ENCODE assay signal across 1 cellular context in genomic region chr2:195657634-195658540, GRCh38.
A peak's percentile ranks its signal among the peaks of the same experiment; 100 is the strongest.
TF ChIP-seq lines count a peak whose summit lies in the region.

No MANE protein-coding gene starts in this region.

TF ChIP-seq in HepG2, 621 proteins besides CTCF, POLR2A, EP300 and RAD21 (continued from another document and continues in another):
- TF ChIP-seq HNF1A (IDR thresholded peaks at IDR 0.05; ENCODE audit: low read depth) (no peak), HNF1A (CRISPR knock-in tag; IDR thresholded peaks at IDR 0.05; ENCODE audit: borderline replicate concordance) (no peak), YY1 (IDR thresholded peaks at IDR 0.05; ENCODE audit: insufficient read depth, insufficient replicate concordance, low read depth, low read length) (no peak), SOX5 (CRISPR knock-in tag; IDR thresholded peaks at IDR 0.05; ENCODE audit: borderline replicate concordance) (no peak), ZNF143 (CRISPR knock-in tag; IDR thresholded peaks at IDR 0.05) (no peak), ZNF558 (CRISPR knock-in tag; IDR thresholded peaks at IDR 0.05; ENCODE audit: borderline replicate concordance) (no peak), ZNF781 (CRISPR knock-in tag; IDR thresholded peaks at IDR 0.05; ENCODE audit: borderline replicate concordance, not compliant biosample characterization) (peak; percentile 63), TRIM22 (IDR thresholded peaks at IDR 0.05) (no peak), CBX5 (CRISPR knock-in tag; IDR thresholded peaks at IDR 0.05; ENCODE audit: borderline replicate concordance) (peak; percentile 74; the same call in 1 of the 2 replicates), SP5 (CRISPR knock-in tag; IDR thresholded peaks at IDR 0.05; ENCODE audit: borderline replicate concordance, low read depth) (0 out of 2 replicates have a peak, but pooled peaks have one; percentile 10), ZNF432 (CRISPR knock-in tag; IDR thresholded peaks at IDR 0.05; ENCODE audit: borderline replicate concordance) (no peak), STAT6 (CRISPR knock-in tag; IDR thresholded peaks at IDR 0.05; ENCODE audit: borderline replicate concordance) (no peak), U2AF2 (IDR thresholded peaks at IDR 0.05; ENCODE audit: low read depth, low read length) (no peak), ZNF773 (CRISPR knock-in tag; IDR thresholded peaks at IDR 0.05; ENCODE audit: borderline replicate concordance) (no peak), MNT (IDR thresholded peaks at IDR 0.05) (peak; percentile 31; the same call in 1 of the 2 replicates), ZFP36L2 (CRISPR knock-in tag; IDR thresholded peaks at IDR 0.05) (no peak), SP4 (CRISPR knock-in tag; IDR thresholded peaks at IDR 0.05) (no peak), MED13 (CRISPR knock-in tag; IDR thresholded peaks at IDR 0.05) (peak; percentile 68), ZNF512 (CRISPR knock-in tag; IDR thresholded peaks at IDR 0.05) (no peak), ZNF792 (CRISPR knock-in tag; IDR thresholded peaks at IDR 0.05) (no peak; the same call in 1 of the 2 replicates), NFYC (CRISPR knock-in tag; IDR thresholded peaks at IDR 0.05) (no peak), KDM6A (CRISPR knock-in tag; IDR thresholded peaks at IDR 0.05; ENCODE audit: low read depth) (no peak), SCMH1 (CRISPR knock-in tag; IDR thresholded peaks at IDR 0.05; ENCODE audit: borderline replicate concordance) (no peak), BCLAF1 (IDR thresholded peaks at IDR 0.05) (no peak), ZMYM2 (CRISPR knock-in tag; IDR thresholded peaks at IDR 0.05) (peak; percentile 69; the same call in 1 of the 2 replicates), ZNF768 (CRISPR knock-in tag; IDR thresholded peaks at IDR 0.05) (no peak), ZIK1 (CRISPR knock-in tag; IDR thresholded peaks at IDR 0.05; ENCODE audit: borderline replicate concordance, low read depth) (no peak), PRDM4 (CRISPR knock-in tag; IDR thresholded peaks at IDR 0.05; ENCODE audit: borderline replicate concordance) (peak; percentile 69; the same call in 1 of the 2 replicates), GPBP1L1 (CRISPR knock-in tag; IDR thresholded peaks at IDR 0.05) (no peak), SP2 (CRISPR knock-in tag; IDR thresholded peaks at IDR 0.05) (no peak), RXRA (CRISPR knock-in tag; IDR thresholded peaks at IDR 0.05) (peak; percentile 55; the same call in 1 of the 2 replicates), ZNF780A (CRISPR knock-in tag; IDR thresholded peaks at IDR 0.05) (no peak), MAFK (conservative IDR thresholded peaks at IDR 0.05 in 1 of 2, IDR thresholded peaks at IDR 0.05 in 1 of 2; ENCODE audit: low read length in 2 of 2) (no peak), HOXA9 (CRISPR knock-in tag; IDR thresholded peaks at IDR 0.05; ENCODE audit: borderline replicate concordance) (no peak), HNF4G (IDR thresholded peaks at IDR 0.05; ENCODE audit: borderline replicate concordance, low read depth, low read length) (no peak), HNF4G (CRISPR knock-in tag; IDR thresholded peaks at IDR 0.05; ENCODE audit: borderline replicate concordance, low read depth) (no peak), SKI (IDR thresholded peaks at IDR 0.05; ENCODE audit: partially characterized antibody) (no peak), HDAC2 (CRISPR knock-in tag; IDR thresholded peaks at IDR 0.05) (no peak; the same call in 1 of the 2 replicates), KAT2B (IDR thresholded peaks at IDR 0.05; ENCODE audit: borderline replicate concordance, low read depth, low read length) (no peak), MAFG (CRISPR knock-in tag; IDR thresholded peaks at IDR 0.05) (no peak), ZNF883 (CRISPR knock-in tag; IDR thresholded peaks at IDR 0.05; ENCODE audit: not compliant biosample characterization) (no peak), ZZZ3 (CRISPR knock-in tag; IDR thresholded peaks at IDR 0.05; ENCODE audit: borderline replicate concordance) (no peak), TRIM24 (CRISPR knock-in tag; IDR thresholded peaks at IDR 0.05) (no peak), MAX (IDR thresholded peaks at IDR 0.05) (peak; percentile 97), NPAS2 (CRISPR knock-in tag; IDR thresholded peaks at IDR 0.05; ENCODE audit: borderline replicate concordance) (no peak), AGO1 (IDR thresholded peaks at IDR 0.05; ENCODE audit: low read depth, low read length, poor library complexity, severe bottlenecking) (no peak), CCDC6 (CRISPR knock-in tag; IDR thresholded peaks at IDR 0.05) (no peak), ZNF274 (CRISPR knock-in tag; IDR thresholded peaks at IDR 0.05) (no peak), SALL1 (CRISPR knock-in tag; IDR thresholded peaks at IDR 0.05) (peak; percentile 84), ZNF709 (CRISPR knock-in tag; IDR thresholded peaks at IDR 0.05) (peak; percentile 83)
